ENCODE assay signal across 1 cellular context in the genomic region with DNA sequence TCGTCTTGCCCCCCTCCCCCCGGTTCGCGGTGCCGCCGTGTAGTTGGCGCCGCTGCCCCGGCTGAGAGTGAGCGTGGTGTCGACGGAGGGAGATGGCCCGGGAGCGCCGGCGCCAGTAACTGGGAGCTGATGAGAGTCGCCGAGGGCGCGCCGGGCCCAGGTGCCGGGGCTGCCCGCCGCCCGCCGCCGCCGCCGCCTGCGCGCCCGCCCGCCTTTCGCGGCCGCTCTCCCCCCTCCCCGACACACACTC.
TF ChIP-seq lines count a peak whose summit lies in the region.

No MANE protein-coding gene starts in this region.

TF ChIP-seq in H1, 55 proteins besides CTCF, POLR2A, EP300 and RAD21 (continued from another document):
- TF ChIP-seq ZNF274 (IDR thresholded peaks at IDR 0.05; ENCODE audit: borderline replicate concordance, extremely low read depth, low read length) (no peak), NRF1 (IDR thresholded peaks at IDR 0.05; ENCODE audit: low read depth, low read length) (no peak), SUZ12 (IDR thresholded peaks at IDR 0.05; ENCODE audit: low read length) (no peak), BRCA1 (IDR thresholded peaks at IDR 0.05; ENCODE audit: low read depth, low read length) (no peak), JUN (IDR thresholded peaks at IDR 0.05; ENCODE audit: low read depth, low read length) (no peak), SRF (IDR thresholded peaks at IDR 0.05; ENCODE audit: low read depth, low read length) (no peak), POU5F1 (IDR thresholded peaks at IDR 0.05; ENCODE audit: low read depth, low read length) (no peak), CHD7 (IDR thresholded peaks at IDR 0.05; ENCODE audit: insufficient replicate concordance, low read length) (no peak), NANOG (IDR thresholded peaks at IDR 0.05; ENCODE audit: insufficient read depth, low read depth, low read length, poor library complexity, severe bottlenecking) (no peak)
- TF ChIP-seq, protein P1, sequence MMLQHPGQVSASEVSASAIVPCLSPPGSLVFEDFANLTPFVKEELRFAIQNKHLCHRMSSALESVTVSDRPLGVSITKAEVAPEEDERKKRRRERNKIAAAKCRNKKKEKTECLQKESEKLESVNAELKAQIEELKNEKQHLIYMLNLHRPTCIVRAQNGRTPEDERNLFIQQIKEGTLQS (IDR thresholded peaks at IDR 0.05; ENCODE audit: insufficient read depth, low read depth, low read length) = no peak
TF ChIP-seq in H1: peak in this region for 0.
